In genomic region chr7:129940329-129940728, GRCh38 we compare ENCODE assay signal across 24 cellular contexts. TPM values are rescaled to one million over a fixed set of nuclear protein-coding genes. Genes with fewer than 3 reads are reported as not detected.
DNase-seq lines count a peak whose midpoint lies in the region; ATAC-seq, FAIRE-seq and TF ChIP-seq lines count a peak whose summit lies in the region.
"Had no signal": no experiment of that assay in that cellular context is flagged by ENCODE, and none has a peak within 500 bp of the region (broad histone marks: within the 10 kb centered on the region; RNA-seq: fewer than 3 reads in every experiment).

No MANE protein-coding gene starts in this region.

- peak overlapping the region; percentile 3 for H3K27ac ChIP-seq in cardiac muscle cell
- H3K27ac ChIP-seq in HepG2 (ENCODE audit: extremely low read length, insufficient read depth, low read length) = no peak overlapping the region
- peak overlapping the region in 1 of 2 donors; percentile 3 for H3K27ac ChIP-seq in small intestine (ENCODE audit: low read depth in 1 of 2, low read length in 1 of 2)
- H3K27ac ChIP-seq: BLaER1 had no signal

- in situ Hi-C loops in HepG2 (cut with HindIII; ENCODE audit: extremely low pct_ligation_motif_present, low pct_unique_long_range_greater_than_20kb) = no loop called here
- in situ Hi-C loops in GM13977 (cut with MboI; ENCODE audit: low pct_unique_long_range_greater_than_20kb, low sequenced_read_pairs, unreplicated experiment) = no loop called here

- H4K20me1 ChIP-seq in HepG2 (ENCODE audit: insufficient read depth, low read length) = peaks cover 41% of the 10 kb centered on the region

- intact Hi-C loops in HepG2 (cut with micrococcal nuclease; ENCODE audit: unreplicated experiment) = no loop called here
- intact Hi-C loops in activated CD8-positive, alpha-beta T cell treated with anti-CD3 and anti-CD28 coated beads for 36 hours (cut with micrococcal nuclease) = no loop called here

- no peaks in the 10 kb centered on the region for H3K27me3 Mint-ChIP-seq in WTC11 (ENCODE audit: low read depth)
- H3K27me3 Mint-ChIP-seq in activated CD8-positive, alpha-beta T cell treated with anti-CD3 and anti-CD28 coated beads for 36 hours = no peaks in the 10 kb centered on the region
- H3K27me3 Mint-ChIP-seq: CD4-positive, alpha-beta memory T cell had no signal

- POLR2A ChIA-PET in WTC11 (lab: Charles Lee) = no interaction called here
- POLR2A ChIA-PET in HepG2 (lab: Yijun Ruan, JAX) = no interaction called here
- POLR2A ChIA-PET in activated CD8-positive, alpha-beta T cell treated with anti-CD3 and anti-CD28 coated beads for 36 hours (lab: Charles Lee) = no interaction called here

- no peak overlapping the region for H2AFZ ChIP-seq in HepG2 (ENCODE audit: low read length)

- no TSS peak for BruUV-seq in HepG2 (replicated peaks; lab: Mats Ljungman, UMichigan)

- no peak overlapping the region for H3K9ac ChIP-seq in HepG2 (ENCODE audit: insufficient read depth, low read depth, low read length)
- H3K9ac ChIP-seq: BLaER1 had no signal

- H3K9me3 ChIP-seq in cardiac muscle cell (ENCODE audit: low read depth) = no peaks in the 10 kb centered on the region
- H3K9me3 ChIP-seq in HepG2 (ENCODE audit: low read length) = no peaks in the 10 kb centered on the region
- no peaks in the 10 kb centered on the region for H3K9me3 ChIP-seq in small intestine (ENCODE audit: control insufficient read depth, low read depth)

- no peak for DNase-seq in WTC11 (ENCODE audit: low spot score)
- no peak for DNase-seq in cardiac muscle cell (ENCODE audit: low read depth in 1 of 2, low spot score in 1 of 2)
- DNase-seq in HepG2 (ENCODE audit: low spot score) = no peak
- peak; percentile 66 for DNase-seq in small intestine
- no peak for DNase-seq in activated CD8-positive, alpha-beta T cell treated with anti-CD3 and anti-CD28 coated beads for 36 hours
- DNase-seq in NCI-H187 treated with DMSO at 0.1 percent for 48 hours (lab: John Stamatoyannopoulos, UW) = no peak
- DNase-seq in GM13977 (ENCODE audit: low spot score) = no peak
- DNase-seq: Calu3; CD4-positive, alpha-beta memory T cell; DMS53; EL; GOT3; KBM-7; MV-4-11; NCI-H1694 treated with DMSO at 0.1 percent for 48 hours; NCI-H2107; NCI-H2227 treated with DMSO at 0.1 percent for 48 hours; NCI-H524; NCI-H82; RPMI8226 had no signal

- H3K4me1 Mint-ChIP-seq in WTC11 = peaks cover 11% of the 10 kb centered on the region
- H3K4me1 Mint-ChIP-seq in activated CD8-positive, alpha-beta T cell treated with anti-CD3 and anti-CD28 coated beads for 36 hours (ENCODE audit: low read depth) = peaks cover 12% of the 10 kb centered on the region

- no peak for TF ChIP-seq POLR2A in HepG2 (IDR thresholded peaks at IDR 0.05; ENCODE audit: insufficient read depth in 1 of 2, low read depth in 2 of 2, low read length in 2 of 2)

- 80% methylated on average over 2 of the region's 2 CpGs for WGBS in HepG2 (ENCODE audit: low lambda C conversion rate)
- WGBS in small intestine, 3 donors = 50 to 74% (median 64%) methylated on average over 2 of the region's 2 CpGs

- TF ChIP-seq RAD21 in HepG2 (CRISPR knock-in tag; IDR thresholded peaks at IDR 0.05) = no peak

- H3K27ac Mint-ChIP-seq in WTC11 = 0 out of 2 replicates have a peak overlapping the region, but pooled peaks have one; percentile 45
- H3K27ac Mint-ChIP-seq in activated CD8-positive, alpha-beta T cell treated with anti-CD3 and anti-CD28 coated beads for 36 hours = no peak overlapping the region

- peaks cover 10% of the 10 kb centered on the region for H3K9me3 Mint-ChIP-seq in WTC11
- H3K9me3 Mint-ChIP-seq in activated CD8-positive, alpha-beta T cell treated with anti-CD3 and anti-CD28 coated beads for 36 hours = no peaks in the 10 kb centered on the region
- H3K9me3 Mint-ChIP-seq: CD4-positive, alpha-beta memory T cell had no signal

- H3K27me3 ChIP-seq in cardiac muscle cell (no peaks in the 10 kb centered on the region), HepG2 (ENCODE audit: control insufficient read depth in 1 of 2, insufficient read depth in 2 of 2, low read length in 2 of 2) (no peaks in the 10 kb centered on the region), small intestine (ENCODE audit: control insufficient read depth in 2 of 2, insufficient read depth in 2 of 2, low read length in 2 of 2) (no peaks in the 10 kb centered on the region)
- H3K27me3 ChIP-seq: BLaER1 had no signal

- peaks cover 46% of the 10 kb centered on the region for H3K79me2 ChIP-seq in HepG2 (ENCODE audit: insufficient read depth, low read length)

- no peak overlapping the region for H3K4me3 ChIP-seq in cardiac muscle cell
- no peak overlapping the region for H3K4me3 ChIP-seq in HepG2 (replicated peaks in 1 of 3; ENCODE audit: insufficient read depth in 1 of 3, low read depth in 2 of 3, low read length in 3 of 3)
- H3K4me3 ChIP-seq in small intestine (ENCODE audit: low read depth in 1 of 2, low read length in 2 of 2) = no peak overlapping the region
- H3K4me3 ChIP-seq: BLaER1, GM12878 had no signal

- CTCF ChIA-PET in WTC11 (lab: Charles Lee) = no interaction called here
- CTCF ChIA-PET in HepG2 (lab: Yijun Ruan, JAX; ENCODE audit: low intra/inter-chr PET ratio, low total read pairs) = no interaction called here
- CTCF ChIA-PET in activated CD8-positive, alpha-beta T cell treated with anti-CD3 and anti-CD28 coated beads for 36 hours (lab: Charles Lee) = no interaction called here

- ATAC-seq in WTC11 (no peak), HepG2 (peak; percentile 52; the same call in 2 of the 3 replicates)
- ATAC-seq in activated CD8-positive, alpha-beta T cell treated with anti-CD3 and anti-CD28 coated beads for 36 hours = no peak
- ATAC-seq: GM12878, HCT116 had no signal

- peaks cover 6% of the 10 kb centered on the region for H3K36me3 ChIP-seq in cardiac muscle cell
- peaks cover 0 to 5% of the 10 kb centered on the region in 2 experiments; a peak in 3 of 5 replicates for H3K36me3 ChIP-seq in HepG2 (replicated peaks in 1 of 2; ENCODE audit: control insufficient read depth in 1 of 2, insufficient read depth in 2 of 2, low read length in 2 of 2)
- peaks cover 0 to 1% of the 10 kb centered on the region in 2 donors for H3K36me3 ChIP-seq in small intestine (ENCODE audit: control insufficient read depth in 2 of 2, insufficient read depth in 2 of 2, low read length in 2 of 2)

- FAIRE-seq in HepG2 (lab: Jason Lieb, UNC) (no peak), small intestine (lab: Jason Lieb, UNC) (no peak)
- FAIRE-seq: GM12878, GM18507 had no signal

- peaks cover 8% of the 10 kb centered on the region for H3K4me1 ChIP-seq in cardiac muscle cell (ENCODE audit: low read depth)
- H3K4me1 ChIP-seq in HepG2 (ENCODE audit: insufficient read depth, low read length) = peaks cover 19% of the 10 kb centered on the region
- H3K4me1 ChIP-seq in small intestine (ENCODE audit: control insufficient read depth in 2 of 2, insufficient read depth in 1 of 2, low read depth in 1 of 2, low read length in 1 of 2) = peaks cover 0 to 4% of the 10 kb centered on the region in 2 donors
- H3K4me1 ChIP-seq: BLaER1 had no signal

- H3K4me2 ChIP-seq in HepG2 (ENCODE audit: low read depth, low read length) = no peak overlapping the region
- H3K4me2 ChIP-seq: BLaER1 had no signal

- H3K4me3 Mint-ChIP-seq in WTC11 = no peak overlapping the region
- no peak overlapping the region for H3K4me3 Mint-ChIP-seq in activated CD8-positive, alpha-beta T cell treated with anti-CD3 and anti-CD28 coated beads for 36 hours
- H3K4me3 Mint-ChIP-seq: CD4-positive, alpha-beta memory T cell had no signal

- H3K36me3 Mint-ChIP-seq in WTC11 = peaks cover 23% of the 10 kb centered on the region
- H3K36me3 Mint-ChIP-seq in activated CD8-positive, alpha-beta T cell treated with anti-CD3 and anti-CD28 coated beads for 36 hours (ENCODE audit: low read depth) = peaks cover 5% of the 10 kb centered on the region

- TF ChIP-seq CTCF in WTC11 (IDR thresholded peaks at IDR 0.05) = no peak
- TF ChIP-seq CTCF in cardiac muscle cell (IDR thresholded peaks at IDR 0.05; ENCODE audit: low read depth, low read length) = no peak
- TF ChIP-seq CTCF in HepG2 (CRISPR knock-in tag; IDR thresholded peaks at IDR 0.05) = no peak
- no peak for TF ChIP-seq CTCF in activated CD8-positive, alpha-beta T cell treated with anti-CD3 and anti-CD28 coated beads for 36 hours (IDR thresholded peaks at IDR 0.05)
- no peak for TF ChIP-seq CTCF in GM13977 (IDR thresholded peaks at IDR 0.05; ENCODE audit: extremely low read depth, insufficient read depth, missing control alignments)

- no peak for TF ChIP-seq EP300 in HepG2 (IDR thresholded peaks at IDR 0.05; ENCODE audit: low read depth in 2 of 2, low read length in 2 of 2)
- no peak for TF ChIP-seq EP300 in HepG2 (CRISPR knock-in tag; IDR thresholded peaks at IDR 0.05; ENCODE audit: borderline replicate concordance)

TF ChIP-seq in HepG2, 621 proteins besides CTCF, POLR2A, EP300 and RAD21 (continues in another document):
- TF ChIP-seq DMAP1 (CRISPR knock-in tag; IDR thresholded peaks at IDR 0.05) = no peak

RNA-seq across cellular contexts. Expression of gene UBE2H, which starts 12.4 kb away (rescaled TPM):
- total RNA-seq in WTC11 (2021) (55.0 to 65.8 TPM (median 63.4 TPM) in 3 replicates), cardiac muscle cell (172 and 409 TPM in 2 replicates), HepG2 (2016; rRNA removed; fragmentation: Illumina TruSeq; extraction: Trizol) (15.5 and 18.7 TPM in 2 replicates)
- polyA plus RNA-seq in cardiac muscle cell (140 and 178 TPM in 2 replicates), HepG2 (2011; rRNA removed) (40.1 and 43.7 TPM in 2 replicates), small intestine (10 to 100 TPM; 15.0 to 22.1 (median 15.1) TPM)
- total RNA-seq in HepG2 (2016; cell fraction: cytosol; rRNA removed; fragmentation: Illumina TruSeq; extraction: Trizol; ENCODE audit: low read depth) = 1.3 and 1.9 TPM in 2 replicates
- total RNA-seq in HepG2 (2016; cell fraction: insoluble cytoplasmic fraction; rRNA removed; fragmentation: Illumina TruSeq; extraction: Trizol) = 15.7 and 16.2 TPM in 2 replicates
- total RNA-seq in HepG2 (2016; cell fraction: membrane; rRNA removed; fragmentation: Illumina TruSeq; extraction: Trizol) = 6.7 and 8.2 TPM in 2 replicates
- total RNA-seq in HepG2 (2016; cell fraction: nucleus; rRNA removed; fragmentation: Illumina TruSeq; extraction: Trizol) = 17.1 and 18.4 TPM in 2 replicates
- polyA plus RNA-seq in HepG2 (2011; cell fraction: cytosol; rRNA removed) = 13.5 and 24.5 TPM in 2 replicates
- 22.5 and 32.8 TPM in 2 replicates for polyA plus RNA-seq in HepG2 (2011; cell fraction: nucleus; rRNA removed)
- 50.8 and 52.0 TPM in 2 replicates for polyA plus RNA-seq in HepG2 (2012)
- 1.9 TPM in 2 replicates for polyA plus RNA-seq in HepG2 (2016; cell fraction: cytosol; fragmentation: Illumina TruSeq; extraction: Trizol; ENCODE audit: low read depth)
- 17.0 and 20.2 TPM in 2 replicates for polyA plus RNA-seq in HepG2 (2016; cell fraction: insoluble cytoplasmic fraction; fragmentation: Illumina TruSeq; extraction: Trizol; ENCODE audit: low read depth)
- polyA plus RNA-seq in HepG2 (2016; cell fraction: membrane; fragmentation: Illumina TruSeq; extraction: Trizol; ENCODE audit: low read depth) = 3.6 and 3.8 TPM in 2 replicates
- 20.8 TPM in 2 replicates for polyA plus RNA-seq in HepG2 (2016; cell fraction: nucleus; fragmentation: Illumina TruSeq; extraction: Trizol; ENCODE audit: insufficient read depth, low read depth)
- polyA minus RNA-seq in HepG2 (2011; rRNA and poly(A)+ RNA removed; ENCODE audit: low replicate concordance) = 21.8 and 29.4 TPM in 2 replicates
- 24.0 and 36.2 TPM in 2 replicates for polyA minus RNA-seq in HepG2 (2011; cell fraction: cytosol; rRNA and poly(A)+ RNA removed)
- 60.9 and 63.9 TPM in 2 replicates for polyA minus RNA-seq in HepG2 (2011; cell fraction: nucleus; rRNA and poly(A)+ RNA removed)
- total RNA-seq in activated CD8-positive, alpha-beta T cell treated with anti-CD3 and anti-CD28 coated beads for 36 hours = 10 to 100 TPM; 22.4 to 22.6 TPM
